12 cellular contexts compared by ENCODE assay signal in the genomic region with DNA sequence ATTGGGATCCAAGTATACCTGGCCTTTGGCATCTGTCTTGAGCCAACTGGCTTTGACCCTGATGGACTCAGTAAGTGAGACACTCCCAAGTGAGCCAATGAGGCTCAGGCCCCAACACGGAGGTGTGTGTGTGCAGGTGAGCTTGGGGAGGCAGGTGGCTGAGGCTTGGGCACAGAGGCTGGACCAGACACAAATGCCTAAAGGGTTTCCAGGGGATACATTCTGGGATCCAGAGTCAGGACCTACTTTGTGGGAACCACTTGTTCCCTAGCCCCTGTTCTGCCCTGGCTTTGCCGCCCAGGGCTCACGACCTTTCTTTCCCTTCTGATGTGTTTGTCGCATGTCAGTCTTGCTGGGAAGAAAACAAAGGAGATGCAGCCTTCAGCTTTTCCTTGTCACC. TPM values are rescaled to one million over a fixed set of nuclear protein-coding genes. Genes with fewer than 3 reads are reported as not detected.
"Had no signal": no experiment of that assay in that cellular context is flagged by ENCODE, and none has a peak within 500 bp of the region (broad histone marks: within the 10 kb centered on the region; RNA-seq: fewer than 3 reads in every experiment).

No MANE protein-coding gene starts in this region.

RNA-seq across cellular contexts. Expression of gene KCNJ12, which starts 34.9 kb away (rescaled TPM):
- total RNA-seq: activated CD4-positive, alpha-beta memory T cell treated with anti-CD3 and anti-CD28 coated beads, Interleukin-2, amount 10 ng/mL, durations not matched to agents 7 days and 5 days; activated CD4-positive, alpha-beta T cell treated with anti-CD3 and anti-CD28 coated beads for 36 hours; activated CD4-positive, alpha-beta T cell treated with anti-CD3 and anti-CD28 coated beads, Interleukin-2, amount 10 ng/mL, durations not matched to agents 7 days and 5 days; activated CD8-positive, alpha-beta memory T cell treated with anti-CD3 and anti-CD28 coated beads, Interleukin-2, amount 10 ng/mL, durations not matched to agents 7 days and 5 days; activated CD8-positive, alpha-beta T cell treated with anti-CD3 and anti-CD28 coated beads, Interleukin-2, amount 10 ng/mL, durations not matched to agents 7 days and 5 days; activated naive CD4-positive, alpha-beta T cell treated with anti-CD3 and anti-CD28 coated beads for 36 hours; activated naive CD4-positive, alpha-beta T cell treated with anti-CD3 and anti-CD28 coated beads, Interleukin-2, amount 50 U/mL, for 72 hours; activated naive CD8-positive, alpha-beta T cell treated with anti-CD3 and anti-CD28 coated beads for 36 hours; activated T-cell treated with anti-CD3 and anti-CD28 coated beads, Interleukin-2, amount 50 U/mL, for 72 hours; activated T-helper 1 cell treated with anti-CD3 and anti-CD28 coated beads, Interleukin-12 subunit alpha, Interleukin-12 subunit beta, Interleukin-2, Interleukin-4 antibody, amounts not matched to agents 30 ng/mL and 10 ng/mL and 1 ng/mL, durations not matched to agents 14 hours and 24 hours and 36 hours; T-helper 1 cell treated with Interleukin-12 subunit alpha and Interleukin-12 subunit beta and Interleukin-4 antibody, amounts not matched to agents 30 ng/mL and 1 ng/mL, for 36 hours; T-helper 2 cell treated with Interferon-gamma antibody and Interleukin-4, amounts not matched to agents 100 ng/mL and 5 ng/mL, for 36 hours had no signal
